Comparison of ENCODE assay signal across 22 cellular contexts in the genomic region with DNA sequence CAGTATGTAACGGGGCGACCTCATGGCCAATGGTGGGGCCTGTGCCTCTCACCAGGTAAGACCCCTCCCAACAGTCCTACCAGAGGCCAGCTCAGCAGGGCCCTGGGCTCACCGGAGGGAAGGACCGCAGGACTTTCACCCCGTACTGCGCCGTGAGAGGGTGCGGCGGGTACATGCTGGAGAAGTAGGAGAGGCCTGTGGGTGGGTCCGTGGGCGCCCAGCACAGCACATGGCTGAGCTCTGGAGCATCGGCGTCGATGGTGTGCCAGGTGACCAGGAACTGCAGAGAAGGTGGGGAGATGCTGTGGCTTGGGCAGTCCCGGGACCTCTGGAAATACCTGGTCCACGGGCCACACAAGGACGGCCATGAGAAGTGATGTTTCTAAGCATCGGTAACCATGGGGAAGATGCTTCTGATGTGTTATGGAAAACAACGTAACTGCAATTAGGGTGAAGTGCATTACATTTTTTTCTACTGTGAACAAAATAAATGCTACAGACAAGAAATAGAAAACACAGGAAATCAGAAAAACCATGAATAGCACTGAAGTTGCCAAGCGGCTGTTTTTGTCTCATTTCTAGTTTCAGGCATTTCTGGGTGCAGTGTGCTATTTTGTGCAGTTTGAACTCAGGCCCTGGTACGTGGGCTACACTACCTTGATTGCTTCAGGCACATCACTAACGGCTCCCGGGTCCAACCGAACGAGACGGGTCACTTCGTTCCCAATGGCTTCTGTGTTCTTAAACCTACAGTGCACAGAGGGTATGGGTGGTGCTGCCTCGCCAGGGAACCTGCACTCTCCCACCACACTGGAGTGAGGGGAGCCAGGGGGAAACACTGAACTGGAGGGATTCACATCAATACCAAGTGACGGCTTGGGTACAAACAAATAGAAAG. TPM values are rescaled to one million over a fixed set of nuclear protein-coding genes. Genes with fewer than 3 reads are reported as not detected.
DNase-seq lines count a peak whose midpoint lies in the region; FAIRE-seq and TF ChIP-seq lines count a peak whose summit lies in the region.
"Had no signal": no experiment of that assay in that cellular context is flagged by ENCODE, and none has a peak within 500 bp of the region (broad histone marks: within the 10 kb centered on the region; RNA-seq: fewer than 3 reads in every experiment).

No MANE protein-coding gene starts in this region.

- no peak overlapping the region for H3K9ac ChIP-seq in endodermal cell (ENCODE audit: extremely low read depth, low read length, poor library complexity, severe bottlenecking)
- H3K9ac ChIP-seq: KMS-11 had no signal

- WGBS in endodermal cell (ENCODE audit: insufficient coverage in 1 of 2, insufficient read length in 1 of 2), 2 experiments: 90 to 91% methylated on average over 15 to 29 of the region's 29 CpGs
- 91 to 95% (median 93%) methylated on average over 29 of the region's 29 CpGs for WGBS in spleen, 5 donors

- H3K27ac Mint-ChIP-seq in endodermal cell: peak overlapping the region; percentile 48

- no peak overlapping the region for H2AFZ ChIP-seq in osteoblast (ENCODE audit: low read length)

- H3K27me3 ChIP-seq in endodermal cell (ENCODE audit: control insufficient read depth, insufficient read depth, low read length, poor library complexity, severe bottlenecking) (no peaks in the 10 kb centered on the region), osteoblast (ENCODE audit: insufficient read depth, low read length) (no peaks in the 10 kb centered on the region), spleen (replicated peaks in 1 of 7) (no peaks in the 10 kb centered on the region)

- H3K79me2 ChIP-seq in osteoblast (ENCODE audit: insufficient read depth, low read length): no peaks in the 10 kb centered on the region

- H3K4me1 Mint-ChIP-seq in endodermal cell: no peaks in the 10 kb centered on the region

- H3K4me2 ChIP-seq in osteoblast (ENCODE audit: insufficient read depth, low read length): no peak overlapping the region
- H3K4me2 ChIP-seq: KMS-11 had no signal

- TF ChIP-seq POLR2A in spleen (IDR thresholded peaks at IDR 0.05): no peak

- H3K27ac ChIP-seq in angular gyrus (ENCODE audit: low read depth, low read length) (peak overlapping the region; percentile 45), endodermal cell (ENCODE audit: low read depth, low read length) (no peak overlapping the region), osteoblast (ENCODE audit: low read depth, low read length) (no peak overlapping the region), spleen (no peak overlapping the region)
- H3K27ac ChIP-seq: KMS-11 had no signal

- H3K36me3 Mint-ChIP-seq in endodermal cell (ENCODE audit: low read depth): peaks cover 27% of the 10 kb centered on the region

- intact Hi-C loops in spleen (cut with DNase I; ENCODE audit: low total_unique reads): no loop called here

- no peaks in the 10 kb centered on the region for H3K9me3 Mint-ChIP-seq in endodermal cell
- H3K9me3 Mint-ChIP-seq: HFFc6 had no signal

- DNase-seq in endodermal cell (no peak), osteoblast (ENCODE audit: insufficient read length, low spot score, missing footprints) (peak; percentile 81), urothelium cell line (ENCODE audit: low spot score) (no peak), DMS53 treated with DMSO at 0.1 percent for 48 hours (lab: John Stamatoyannopoulos, UW; ENCODE audit: unreplicated experiment) (no peak), spleen (no peak)
- no peak for DNase-seq in effector CD8-positive, alpha-beta T cell (lab: John Stamatoyannopoulos, UW)
- DNase-seq: C1 segment of cervical spinal cord, GOT3, HFFc6, NCI-H1092, NCI-H1417 treated with DMSO at 0.1 percent for 48 hours, NCI-H1694 treated with DMSO at 0.1 percent for 48 hours, NCI-H2081, NCI-H2227 treated with DMSO at 0.1 percent for 48 hours, NCI-H526 treated with DMSO at 0.1 percent for 48 hours, SHP77 treated with DMSO at 0.1 percent for 48 hours had no signal

- no peaks in the 10 kb centered on the region for H4K20me1 ChIP-seq in osteoblast (ENCODE audit: insufficient read depth, low read length)

- no peaks in the 10 kb centered on the region for H3K27me3 Mint-ChIP-seq in endodermal cell (ENCODE audit: insufficient read depth)

- H3K9me3 ChIP-seq in endodermal cell (ENCODE audit: control insufficient read depth, low read length): no peaks in the 10 kb centered on the region
- no peaks in the 10 kb centered on the region for H3K9me3 ChIP-seq in osteoblast (ENCODE audit: low read depth, low read length)
- no peaks in the 10 kb centered on the region for H3K9me3 ChIP-seq in spleen
- H3K9me3 ChIP-seq: HAP-1 had no signal

- no peak overlapping the region for H3K4me3 ChIP-seq in endodermal cell (ENCODE audit: low read length)
- no peak overlapping the region for H3K4me3 ChIP-seq in osteoblast (ENCODE audit: insufficient read depth, low read length)
- H3K4me3 ChIP-seq in spleen: no peak overlapping the region
- H3K4me3 ChIP-seq: HAP-1 had no signal

- no peak overlapping the region for H3K4me3 Mint-ChIP-seq in endodermal cell
- H3K4me3 Mint-ChIP-seq: HFFc6 had no signal

- peak; percentile 88 for FAIRE-seq in urothelium cell line (lab: Jason Lieb, UNC)
- FAIRE-seq: G401.6, HTR-8/SVneo had no signal

- H3K4me1 ChIP-seq in endodermal cell (ENCODE audit: control insufficient read depth, insufficient read depth, low read length) (no peaks in the 10 kb centered on the region), osteoblast (ENCODE audit: insufficient read depth, low read length) (peaks cover 5% of the 10 kb centered on the region), spleen (no peaks in the 10 kb centered on the region)
- H3K4me1 ChIP-seq: HAP-1 had no signal

- TF ChIP-seq CTCF in endodermal cell (conservative IDR thresholded peaks at IDR 0.05) (no peak), osteoblast (IDR thresholded peaks at IDR 0.05; ENCODE audit: extremely low read depth, low read depth, low read length) (no peak), spleen (IDR thresholded peaks at IDR 0.05 in 8 of 11, conservative IDR thresholded peaks at IDR 0.05 in 3 of 11) (no peak)

- H3K36me3 ChIP-seq in endodermal cell (ENCODE audit: control insufficient read depth, insufficient read depth, low read length) (peaks cover 15% of the 10 kb centered on the region), osteoblast (ENCODE audit: insufficient read depth, low read length) (peaks cover 30% of the 10 kb centered on the region), spleen (peaks cover 3 to 97% (median 49%) of the 10 kb centered on the region in 6 donors)

RNA-seq across cellular contexts. Expression of gene SERPIND1, which starts 46.5 kb away (rescaled TPM):
- not detected for total RNA-seq in endodermal cell
- not detected for polyA plus RNA-seq in endodermal cell (2013, experiment 1 of 2)
- polyA plus RNA-seq in endodermal cell (2013, experiment 2 of 2): not detected
- total RNA-seq in osteoblast: not detected in 2 replicates
- under 1 TPM in 1 of 7 donors, not detected in 6; 0.14 TPM for total RNA-seq in spleen
- polyA plus RNA-seq in spleen: under 1 TPM; 0.03 to 0.13 (median 0.04) TPM
- total RNA-seq: OCI-LY7 had no signal
